ENCODE assay signal across 1 cellular context in genomic region chr21:30717105-30717504, GRCh38.
TF ChIP-seq lines count a peak whose summit lies in the region.

No MANE protein-coding gene starts in this region.

TF ChIP-seq in SK-N-SH treated with all-trans-retinoic acid at 6 μM for 48 hours, 23 proteins besides CTCF, POLR2A, EP300 and RAD21:
- TF ChIP-seq TSHZ2 (CRISPR knock-in tag; IDR thresholded peaks at IDR 0.05) = no peak
- TF ChIP-seq BACH2 (CRISPR knock-in tag; IDR thresholded peaks at IDR 0.05; ENCODE audit: borderline replicate concordance) = no peak
- TF ChIP-seq, protein P1, sequence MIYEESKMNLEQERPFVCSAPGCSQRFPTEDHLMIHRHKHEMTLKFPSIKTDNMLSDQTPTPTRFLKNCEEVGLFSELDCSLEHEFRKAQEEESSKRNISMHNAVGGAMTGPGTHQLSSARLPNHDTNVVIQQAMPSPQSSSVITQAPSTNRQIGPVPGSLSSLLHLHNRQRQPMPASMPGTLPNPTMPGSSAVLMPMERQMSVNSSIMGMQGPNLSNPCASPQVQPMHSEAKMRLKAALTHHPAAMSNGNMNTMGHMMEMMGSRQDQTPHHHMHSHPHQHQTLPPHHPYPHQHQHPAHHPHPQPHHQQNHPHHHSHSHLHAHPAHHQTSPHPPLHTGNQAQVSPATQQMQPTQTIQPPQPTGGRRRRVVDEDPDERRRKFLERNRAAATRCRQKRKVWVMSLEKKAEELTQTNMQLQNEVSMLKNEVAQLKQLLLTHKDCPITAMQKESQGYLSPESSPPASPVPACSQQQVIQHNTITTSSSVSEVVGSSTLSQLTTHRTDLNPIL (CRISPR knock-in tag; IDR thresholded peaks at IDR 0.05; ENCODE audit: low read depth) = no peak
- no peak for TF ChIP-seq ZC3H10 (CRISPR knock-in tag; IDR thresholded peaks at IDR 0.05)
